In the genomic region with DNA sequence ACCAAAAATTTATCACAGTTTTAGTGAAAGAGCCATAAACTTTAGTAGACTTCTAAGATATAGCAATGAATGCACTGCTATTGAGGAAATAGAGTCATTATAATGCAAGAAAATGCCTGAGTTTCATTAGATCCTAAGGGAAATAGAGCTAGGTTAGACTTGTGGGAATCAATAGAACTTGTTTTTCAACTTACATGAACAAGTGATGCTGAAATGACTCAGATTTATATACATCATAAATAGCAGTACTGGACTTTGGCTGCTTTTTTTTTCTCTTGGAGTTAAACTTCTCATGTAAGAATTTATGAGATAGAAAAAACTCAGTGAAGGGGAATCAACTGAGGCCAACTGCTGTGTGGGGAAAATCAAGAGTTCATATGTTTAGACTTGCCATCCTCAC, we compare ENCODE assay signal across 25 cellular contexts.
"Had no signal": no experiment of that assay in that cellular context is flagged by ENCODE, and none has a peak within 500 bp of the region (broad histone marks: within the 10 kb centered on the region; RNA-seq: fewer than 3 reads in every experiment).

No MANE protein-coding gene starts in this region.

- DNase-seq: cortex of kidney; dorsolateral prefrontal cortex; effector memory CD4-positive, alpha-beta T cell; esophagus squamous epithelium; foreskin fibroblast; kidney; left cardiac atrium; left ventricle myocardium superior; mesenchymal stem cell; midbrain; naive B cell; occipital lobe; pancreas; right cardiac atrium; stimulated activated CD4-positive, alpha-beta T cell treated with anti-CD3 and anti-CD28 coated beads, Interleukin-4, amount 100 ng/mL, for 1 hour; stimulated activated CD8-positive, alpha-beta memory T cell treated with anti-CD3 and anti-CD28 coated beads, Interleukin-4, amount 100 ng/mL, for 48 hours; stimulated activated naive CD8-positive, alpha-beta T cell treated with anti-CD3 and anti-CD28 coated beads, Interleukin-15, Interleukin-2, amounts not matched to agents 100 U/mL and 50 U/mL, for 24 hours; thyroid gland; upper lobe of left lung had no signal

- H3K9me3 Mint-ChIP-seq: naive B cell, nephron had no signal

- H3K27me3 Mint-ChIP-seq: progenitor cell of endocrine pancreas had no signal

- H3K27ac Mint-ChIP-seq: naive B cell; progenitor cell of endocrine pancreas; stimulated activated effector memory CD8-positive, alpha-beta T cell treated with anti-CD3 and anti-CD28 coated beads, Interleukin-12 subunit alpha, Interleukin-12 subunit beta, amount 100 ng/mL, for 72 hours had no signal

- H3K27ac ChIP-seq: dorsolateral prefrontal cortex, esophagus squamous epithelium, gastroesophageal sphincter, pancreas, suprapubic skin, thyroid gland, upper lobe of left lung had no signal

- ATAC-seq: gastroesophageal sphincter; left cardiac atrium; left ventricle myocardium superior; pancreas; right cardiac atrium; stimulated activated effector memory CD8-positive, alpha-beta T cell treated with anti-CD3 and anti-CD28 coated beads, Interleukin-12 subunit alpha, Interleukin-12 subunit beta, amount 100 ng/mL, for 72 hours; stimulated activated naive CD8-positive, alpha-beta T cell treated with anti-CD3 and anti-CD28 coated beads, Interleukin-15, Interleukin-2, amounts not matched to agents 100 U/mL and 50 U/mL, for 24 hours had no signal

- H3K4me3 Mint-ChIP-seq: naive B cell; nephron; stimulated activated effector memory CD8-positive, alpha-beta T cell treated with anti-CD3 and anti-CD28 coated beads, Interleukin-12 subunit alpha, Interleukin-12 subunit beta, amount 100 ng/mL, for 72 hours had no signal

- H3K4me1 Mint-ChIP-seq: naive B cell; stimulated activated effector memory CD8-positive, alpha-beta T cell treated with anti-CD3 and anti-CD28 coated beads, Interleukin-12 subunit alpha, Interleukin-12 subunit beta, amount 100 ng/mL, for 72 hours had no signal

- H3K36me3 Mint-ChIP-seq: naive B cell; stimulated activated effector memory CD8-positive, alpha-beta T cell treated with anti-CD3 and anti-CD28 coated beads, Interleukin-12 subunit alpha, Interleukin-12 subunit beta, amount 100 ng/mL, for 72 hours had no signal

- FAIRE-seq: endometrium, kidney, pancreas had no signal
